Comparison of ENCODE assay signal across 18 cellular contexts in genomic region chr22:21026783-21027692, GRCh38. TPM values are rescaled to one million over a fixed set of nuclear protein-coding genes. Genes with fewer than 3 reads are reported as not detected.
DNase-seq lines count a peak whose midpoint lies in the region; ATAC-seq and TF ChIP-seq lines count a peak whose summit lies in the region.
"Had no signal": no experiment of that assay in that cellular context is flagged by ENCODE, and none has a peak within 500 bp of the region (broad histone marks: within the 10 kb centered on the region; RNA-seq: fewer than 3 reads in every experiment).

No MANE protein-coding gene starts in this region.

- no peak for TF ChIP-seq CTCF in choroid plexus epithelial cell (conservative IDR thresholded peaks at IDR 0.05; ENCODE audit: low read depth, low read length)
- TF ChIP-seq CTCF in omental fat pad (IDR thresholded peaks at IDR 0.05) = no peak

- DNase-seq in GM04504 (ENCODE audit: low read depth) (peak; percentile 40), NCI-H524 (lab: John Stamatoyannopoulos, UW) (peak; percentile 76 to 90), choroid plexus epithelial cell (ENCODE audit: low read depth) (peak; percentile 69), omental fat pad (ENCODE audit: low spot score) (no peak), NCI-H128 (lab: John Stamatoyannopoulos, UW; ENCODE audit: unreplicated experiment) (no peak), activated gamma-delta T cell (lab: John Stamatoyannopoulos, UW) (no peak)
- DNase-seq in effector CD8-positive, alpha-beta T cell (lab: John Stamatoyannopoulos, UW) = no peak
- DNase-seq: activated T-cell treated with anti-CD3 and anti-CD28 coated beads, Interleukin-2, amount 50 U/mL, for 4 hours; CD4-positive, alpha-beta T cell; NCI-H2227 treated with DMSO at 0.1 percent for 48 hours; SHP77 treated with DMSO at 0.1 percent for 48 hours; stimulated activated CD4-positive, alpha-beta T cell treated with anti-CD3 and anti-CD28 coated beads, Interleukin-4, amount 100 ng/mL, for 1 hour had no signal

- ATAC-seq in omental fat pad (ENCODE audit: low FRiP score) (peak; percentile 58), esophagus mucosa (no peak)
- ATAC-seq: activated CD4-positive, CD25-positive, alpha-beta regulatory T cell treated with anti-CD3 and anti-CD28 coated beads, Interleukin-2, amount 50 U/mL, for 24 hours; activated T-cell treated with anti-CD3 and anti-CD28 coated beads, Interleukin-2, amount 50 U/mL, for 4 hours; gastroesophageal sphincter; HepG2; left lobe of liver had no signal

- no peak overlapping the region for H3K4me3 ChIP-seq in choroid plexus epithelial cell (ENCODE audit: low read depth, low read length)
- H3K4me3 ChIP-seq: gastroesophageal sphincter had no signal

RNA-seq across cellular contexts. Expression of gene SLC7A4, which starts 5.3 kb away (rescaled TPM):
- total RNA-seq in omental fat pad (10 to 100 TPM in 1 of 4 donors, 1 to 10 TPM in 3; 2.2 to 13.0 (median 5.8) TPM), esophagus mucosa (4.2 TPM)
- total RNA-seq: CD4-positive, alpha-beta T cell; HepG2 had no signal

RNA-seq across cellular contexts. Expression of gene P2RX6, which starts 12.1 kb away (rescaled TPM):
- total RNA-seq in omental fat pad (1 to 10 TPM in 2 of 4 donors, not detected in 2; 1.0 to 1.9 TPM), esophagus mucosa (0.64 TPM)

RNA-seq across cellular contexts. Expression of gene LRRC74B, which starts 18.7 kb away (rescaled TPM):
- total RNA-seq in omental fat pad = not detected
- 0.20 TPM for total RNA-seq in esophagus mucosa
- total RNA-seq: activated T-cell treated with anti-CD3 and anti-CD28 coated beads, Interleukin-2, amount 50 U/mL, for 4 hours; CD4-positive, alpha-beta T cell; cerebellum; gastroesophageal sphincter; HepG2; left lobe of liver had no signal

RNA-seq across cellular contexts. Expression of gene THAP7, which starts 25.1 kb away (rescaled TPM):
- total RNA-seq in omental fat pad (10 to 100 TPM; 27.4 to 34.2 (median 32.8) TPM), esophagus mucosa (13.3 TPM)

RNA-seq across cellular contexts. Expression of gene LZTR1, which starts 44.9 kb away (rescaled TPM):
- total RNA-seq in omental fat pad (10 to 100 TPM; 45.8 to 66.5 (median 56.9) TPM), esophagus mucosa (26.3 TPM)

Comparison
In these comparisons a context has a peak if more than half of its experiments do, and no peak if none do; other contexts are left out.
1. DNase-seq: peak in GM04504 (single experiment), NCI-H524 (2 of 2) and choroid plexus epithelial cell (single experiment); none in omental fat pad (single experiment), NCI-H128 (single experiment), effector CD8-positive, alpha-beta T cell (single experiment) and activated gamma-delta T cell (single experiment).